In genomic region chr1:112995021-112995420, GRCh38 we compare ENCODE assay signal across 7 cellular contexts. TPM values are rescaled to one million over a fixed set of nuclear protein-coding genes. Genes with fewer than 3 reads are reported as not detected.
DNase-seq lines count a peak whose midpoint lies in the region; ATAC-seq, FAIRE-seq and TF ChIP-seq lines count a peak whose summit lies in the region.
"Not testable (repeated sequence)": the region's sequence is repeated elsewhere in the genome, so short reads cannot be mapped to it uniquely, and the experiment has no call there.

No MANE protein-coding gene starts in this region.

- POLR2A ChIA-PET in RWPE1 (lab: Yijun Ruan, JAX; ENCODE audit: low non-redundant PET): not testable (repeated sequence)
- POLR2A ChIA-PET in K562 (lab: Yijun Ruan, JAX): interaction anchor here (0.8 kb wide), 1 partner anchor 55 kb away, joined by 3 read pairs; no protein-coding TSS in a partner anchor

- not testable (repeated sequence) for H3K27me3 ChIP-seq in K562 (ENCODE audit: control insufficient read depth in 2 of 2, insufficient read depth in 2 of 2, low read length in 2 of 2); gastroesophageal sphincter; right atrium auricular region; muscle layer of duodenum (ENCODE audit: low read depth, low read length); gastrocnemius medialis; thoracic aorta (replicated peaks; ENCODE audit: insufficient read depth)

- not testable (repeated sequence) for DNase-seq in RWPE1 (ENCODE audit: low spot score); K562 (ENCODE audit: extremely low read depth in 1 of 4, low spot score in 3 of 4); right atrium auricular region (ENCODE audit: low spot score); thoracic aorta (ENCODE audit: low spot score)
- DNase-seq in gastrocnemius medialis: peak in 1 of 2 donors; percentile 41

- not testable (repeated sequence) for H3K79me2 ChIP-seq in K562 (ENCODE audit: control insufficient read depth, insufficient read depth, low read length)

- not testable (repeated sequence) for H4K20me1 ChIP-seq in K562 (replicated peaks; ENCODE audit: control insufficient read depth, insufficient read depth, low read length)

- 57% methylated on average over 8 of the region's 9 CpGs for WGBS in K562 (ENCODE audit: insufficient coverage, low coverage, missing lambda C conversion rate)
- 79 to 96% methylated on average over 2 to 7 of the region's 9 CpGs for WGBS in gastroesophageal sphincter (ENCODE audit: low coverage in 1 of 2), 2 donors

- TF ChIP-seq RAD21 in K562 (CRISPR knock-in tag; conservative IDR thresholded peaks at IDR 0.05 in 1 of 2, IDR thresholded peaks at IDR 0.05 in 1 of 2): not testable (repeated sequence)

- not testable (repeated sequence) for FAIRE-seq in K562 (lab: Jason Lieb, UNC)

- CTCF ChIA-PET in RWPE1 (lab: Yijun Ruan, JAX); K562 (lab: Yijun Ruan, JAX; ENCODE audit: low intra/inter-chr PET ratio): not testable (repeated sequence)

- not testable (repeated sequence) for H2AFZ ChIP-seq in K562 (ENCODE audit: low read depth, low read length)

- ATAC-seq in K562; gastroesophageal sphincter; gastrocnemius medialis; thoracic aorta (ENCODE audit: insufficient number of reproducible peaks, low FRiP score, low read depth): not testable (repeated sequence)

- H3K36me3 ChIP-seq in K562 (ENCODE audit: control insufficient read depth, insufficient read depth, low read length); gastroesophageal sphincter; right atrium auricular region; muscle layer of duodenum (ENCODE audit: control insufficient read depth in 1 of 2, insufficient read depth in 2 of 2, low read length in 2 of 2); gastrocnemius medialis; thoracic aorta: not testable (repeated sequence)

- not testable (repeated sequence) for H3K9ac ChIP-seq in K562 (ENCODE audit: insufficient read depth in 1 of 2, low read depth in 2 of 2, low read length in 2 of 2)

- not testable (repeated sequence) for H3K4me2 ChIP-seq in K562 (ENCODE audit: insufficient read depth, low read length)

- not testable (repeated sequence) for H3K9me1 ChIP-seq in K562 (ENCODE audit: control insufficient read depth, insufficient read depth, low read length)

- peak overlapping the region; percentile 49; the same call in 1 of the 2 replicates for H3K27ac ChIP-seq in RWPE1
- not testable (repeated sequence) for H3K27ac ChIP-seq in K562 (ENCODE audit: extremely low read depth, low read depth, low read length)
- peak overlapping the region; percentile 16 to 78 (median 68) for H3K27ac ChIP-seq in gastroesophageal sphincter
- peak overlapping the region; percentile 63 to 85 for H3K27ac ChIP-seq in right atrium auricular region
- H3K27ac ChIP-seq in muscle layer of duodenum (ENCODE audit: low read length): peak overlapping the region; percentile 33
- peak overlapping the region; percentile 91 to 94 (median 94) for H3K27ac ChIP-seq in gastrocnemius medialis
- peak overlapping the region; percentile 73 to 78 for H3K27ac ChIP-seq in thoracic aorta

- not testable (repeated sequence) for H3K4me3 ChIP-seq in K562; gastroesophageal sphincter; right atrium auricular region; muscle layer of duodenum (ENCODE audit: low read depth in 1 of 2, low read length in 2 of 2); gastrocnemius medialis; thoracic aorta

- not testable (repeated sequence) for H3K4me1 ChIP-seq in K562 (replicated peaks in 1 of 2; ENCODE audit: control insufficient read depth in 2 of 2, insufficient read depth in 2 of 2, low read length in 2 of 2)
- H3K4me1 ChIP-seq in gastroesophageal sphincter (peaks cover 0 to 42% (median 15%) of the 10 kb centered on the region in 3 donors), right atrium auricular region (peaks cover 0 to 46% of the 10 kb centered on the region in 2 donors), muscle layer of duodenum (ENCODE audit: control insufficient read depth in 1 of 2, insufficient read depth in 2 of 2, low read length in 2 of 2) (peaks cover 10 to 19% of the 10 kb centered on the region in 2 donors), gastrocnemius medialis (peaks cover 63 to 86% of the 10 kb centered on the region in 2 donors), thoracic aorta (ENCODE audit: control insufficient read depth in 1 of 2, low read depth in 2 of 2) (peaks cover 26 to 66% of the 10 kb centered on the region in 2 donors)

- not testable (repeated sequence) for TF ChIP-seq EP300 in K562 (IDR thresholded peaks at IDR 0.05; ENCODE audit: low read length); gastroesophageal sphincter (IDR thresholded peaks at IDR 0.05)

- not testable (repeated sequence) for TF ChIP-seq CTCF in RWPE1 (conservative IDR thresholded peaks at IDR 0.05; ENCODE audit: low read depth); K562 (IDR thresholded peaks at IDR 0.05 in 2 of 3, conservative IDR thresholded peaks at IDR 0.05 in 1 of 3; ENCODE audit: insufficient read depth in 2 of 3, low read depth in 1 of 3, low read length in 3 of 3); gastroesophageal sphincter (IDR thresholded peaks at IDR 0.05); right atrium auricular region (IDR thresholded peaks at IDR 0.05); gastrocnemius medialis (IDR thresholded peaks at IDR 0.05 in 4 of 5, conservative IDR thresholded peaks at IDR 0.05 in 1 of 5); thoracic aorta (IDR thresholded peaks at IDR 0.05)

- intact Hi-C loops in K562 (cut with micrococcal nuclease): not testable (repeated sequence)
- intact Hi-C loops in gastrocnemius medialis (cut with DNase I; ENCODE audit: low total_unique reads): loop anchor here (10.0 kb wide), 1 partner anchor 790 kb away; no protein-coding TSS in a partner anchor

- not testable (repeated sequence) for BruUV-seq in K562 (replicated peaks; lab: Mats Ljungman, UMichigan)

- not testable (repeated sequence) for H3K9me3 ChIP-seq in K562 (replicated peaks; ENCODE audit: control insufficient read depth, insufficient read depth, low read depth, low read length); gastroesophageal sphincter; right atrium auricular region; muscle layer of duodenum (ENCODE audit: control insufficient read depth in 1 of 2, low read length in 2 of 2); gastrocnemius medialis; thoracic aorta

- in situ Hi-C loops in K562 (cut with MboI); gastrocnemius medialis (cut with MboI; ENCODE audit: low sequenced_read_pairs in 4 of 4): not testable (repeated sequence)

- TF ChIP-seq POLR2A in K562 (conservative IDR thresholded peaks at IDR 0.05); gastroesophageal sphincter (IDR thresholded peaks at IDR 0.05); gastrocnemius medialis (IDR thresholded peaks at IDR 0.05): not testable (repeated sequence)

TF ChIP-seq in K562, 482 proteins besides CTCF, POLR2A, EP300 and RAD21 (continues in another document):
- TF ChIP-seq TRIM24 (IDR thresholded peaks at IDR 0.05) (peak in 1 of 2 experiments; percentile 43; a peak in 2 of 4 replicates), ATF3 (IDR thresholded peaks at IDR 0.05) (peak; percentile 75), ZNF384 (IDR thresholded peaks at IDR 0.05; ENCODE audit: low read depth, low read length) (peak; percentile 50)
- TF ChIP-seq ATF3 (CRISPR knock-in tag; conservative IDR thresholded peaks at IDR 0.05): not testable (repeated sequence)

RNA-seq across cellular contexts. Expression of gene SLC16A1, which starts 39.0 kb away (rescaled TPM):
- 283 and 319 TPM in 2 replicates for total RNA-seq in K562 (2011; cell fraction: chromatin; rRNA removed; ENCODE audit: low replicate concordance)
- 209 and 233 TPM in 2 replicates for total RNA-seq in K562 (2011; cell fraction: nucleolus; rRNA removed)
- total RNA-seq in K562 (2011; cell fraction: nucleoplasm; rRNA removed): 244 and 265 TPM in 2 replicates
- 104 and 148 TPM in 2 replicates for total RNA-seq in K562 (2014; rRNA removed)
- total RNA-seq in K562 (2014; rRNA removed; fragmentation: Illumina TruSeq; extraction: Trizol): 168 and 185 TPM in 2 replicates
- 111 and 117 TPM in 2 replicates for total RNA-seq in K562 (2015; rRNA removed; fragmentation: Illumina TruSeq; extraction: Trizol)
- total RNA-seq in K562 (2021): 151 and 169 TPM in 2 replicates
- polyA plus RNA-seq in K562 (2011; rRNA removed): 229 and 244 TPM in 2 replicates
- 256 and 343 TPM in 2 replicates for polyA plus RNA-seq in K562 (2011; cell fraction: cytosol; rRNA removed)
- polyA plus RNA-seq in K562 (2011; cell fraction: nucleus; rRNA removed): 106 and 150 TPM in 2 replicates
- polyA plus RNA-seq in K562 (2012): 100 and 134 TPM in 2 replicates
- polyA plus RNA-seq in K562 (2014; fragmentation: Illumina TruSeq; extraction: Trizol): 109 and 137 TPM in 2 replicates
- polyA plus RNA-seq in K562 (2014; fragmentation: Nextera tagmentation; extraction: Ambion mirVana): 10 to 100 TPM; 79.0 to 82.5 TPM
- polyA plus RNA-seq in K562 (2014; rRNA removed): 73.1 and 85.6 TPM in 2 replicates
- 488 and 502 TPM in 2 replicates for polyA minus RNA-seq in K562 (2011; rRNA and poly(A)+ RNA removed)
- polyA minus RNA-seq in K562 (2011; cell fraction: cytosol; rRNA and poly(A)+ RNA removed): 198 and 213 TPM in 2 replicates
- 56.5 and 94.0 TPM in 2 replicates for polyA minus RNA-seq in K562 (2011; cell fraction: nucleus; rRNA and poly(A)+ RNA removed)
- 10 to 100 TPM; 27.9 to 46.5 (median 36.9) TPM for total RNA-seq in gastroesophageal sphincter
- total RNA-seq in right atrium auricular region: 10 to 100 TPM; 69.0 to 88.3 TPM
- 10 to 100 TPM; 26.5 to 41.6 (median 36.2) TPM for total RNA-seq in gastrocnemius medialis
- total RNA-seq in thoracic aorta: 10 to 100 TPM; 22.3 to 39.1 TPM
